Comparison of ENCODE assay signal across 14 cellular contexts in the genomic region with DNA sequence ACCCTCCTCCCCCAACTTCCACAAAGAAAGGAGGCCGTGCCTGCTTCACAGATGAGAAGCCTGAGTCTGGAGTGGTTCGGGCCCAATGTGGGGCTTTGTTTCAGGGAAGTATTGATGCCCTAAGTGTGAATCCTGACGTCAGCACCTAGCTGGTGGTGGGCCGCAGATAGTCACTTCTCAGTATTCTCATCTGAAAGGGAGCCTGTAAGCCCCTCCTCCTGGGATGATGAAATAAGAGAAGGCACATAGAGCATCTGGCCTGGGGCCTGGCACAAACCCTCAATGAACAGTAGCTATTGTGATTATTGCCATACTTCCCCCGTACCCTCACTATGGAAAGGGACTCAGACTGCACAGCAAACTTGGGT. TPM values are rescaled to one million over a fixed set of nuclear protein-coding genes. Genes with fewer than 3 reads are reported as not detected.
DNase-seq lines count a peak whose midpoint lies in the region; ATAC-seq and TF ChIP-seq lines count a peak whose summit lies in the region.
"Had no signal": no experiment of that assay in that cellular context is flagged by ENCODE, and none has a peak within 500 bp of the region (broad histone marks: within the 10 kb centered on the region; RNA-seq: fewer than 3 reads in every experiment).

No MANE protein-coding gene starts in this region.

- no peaks in the 10 kb centered on the region for H3K79me2 ChIP-seq in HCT116 (ENCODE audit: insufficient read depth, low read length)

- H3K9me3 Mint-ChIP-seq in activated naive CD4-positive, alpha-beta T cell treated with anti-CD3 and anti-CD28 coated beads, Interleukin-2, amount 10 ng/mL, durations not matched to agents 7 days and 5 days: no peaks in the 10 kb centered on the region

- no peaks in the 10 kb centered on the region for H3K9me2 ChIP-seq in HCT116 (ENCODE audit: insufficient read depth)

- intact Hi-C loops in A673 (cut with micrococcal nuclease; ENCODE audit: unreplicated experiment): no loop called here
- intact Hi-C loops in HCT116 (cut with micrococcal nuclease): no loop called here

- TF ChIP-seq CTCF in A673 (conservative IDR thresholded peaks at IDR 0.05; ENCODE audit: low read depth, low read length) (no peak), HCT116 (IDR thresholded peaks at IDR 0.05 in 2 of 3, conservative IDR thresholded peaks at IDR 0.05 in 1 of 3; ENCODE audit: borderline replicate concordance in 1 of 3, insufficient read depth in 1 of 3, low read depth in 2 of 3, low read length in 2 of 3) (no peak)

- no peak overlapping the region for H2AFZ ChIP-seq in HCT116 (ENCODE audit: low read depth, low read length, poor library complexity, severe bottlenecking)

- H3K27ac ChIP-seq in A673 (ENCODE audit: low read depth, low read length, poor library complexity, severe bottlenecking) (peak overlapping the region; percentile 76), HCT116 (ENCODE audit: low read depth, low read length) (no peak overlapping the region), iPS-20b (ENCODE audit: low read length) (no peak overlapping the region)
- H3K27ac ChIP-seq: body of pancreas, thoracic aorta had no signal

- H3K4me3 ChIP-seq in A673 (ENCODE audit: low read depth, low read length, poor library complexity, severe bottlenecking) (no peak overlapping the region), HCT116 (replicated peaks in 1 of 2; ENCODE audit: low read depth in 1 of 2, low read length in 2 of 2) (no peak overlapping the region), iPS-20b (ENCODE audit: low read length) (no peak overlapping the region)
- H3K4me3 ChIP-seq: body of pancreas, thoracic aorta had no signal

- CTCF ChIA-PET in A673 (lab: Charles Lee): interaction anchor here (0.6 to 1.6 kb wide), 3 partner anchors 25 to 292 kb away, joined by 3 to 7 read pairs (median 3); a partner anchor contains a TSS
- CTCF ChIA-PET in HCT116 (lab: Charles Lee): interaction anchor here (1.4 to 2.8 kb wide), 4 partner anchors 10 to 64 kb away, joined by 4 to 18 read pairs (median 14); a partner anchor contains a TSS
- CTCF ChIA-PET in activated naive CD4-positive, alpha-beta T cell treated with anti-CD3 and anti-CD28 coated beads, Interleukin-2, amount 10 ng/mL, durations not matched to agents 7 days and 5 days (lab: Charles Lee): interaction anchor here (1.5 kb wide), 1 partner anchor 10 kb away, joined by 6 read pairs; no protein-coding TSS in a partner anchor

- H3K27me3 Mint-ChIP-seq in activated naive CD4-positive, alpha-beta T cell treated with anti-CD3 and anti-CD28 coated beads, Interleukin-2, amount 10 ng/mL, durations not matched to agents 7 days and 5 days: peaks cover 28% of the 10 kb centered on the region

- H3K4me1 ChIP-seq in A673 (ENCODE audit: insufficient read depth, low read length, poor library complexity, severe bottlenecking) (peaks cover 66% of the 10 kb centered on the region), HCT116 (ENCODE audit: control insufficient read depth in 1 of 2, insufficient read depth in 2 of 2, low read length in 2 of 2) (peaks cover 5 to 52% of the 10 kb centered on the region in 2 experiments; a peak in 3 of 4 replicates), iPS-20b (ENCODE audit: insufficient read depth, low read length) (peaks cover 15% of the 10 kb centered on the region; the same call in 1 of the 2 replicates)

- H3K4me2 ChIP-seq in HCT116 (ENCODE audit: low read length): peak overlapping the region; percentile 35; the same call in 1 of the 2 replicates

- no peak overlapping the region for H3K27ac Mint-ChIP-seq in activated naive CD4-positive, alpha-beta T cell treated with anti-CD3 and anti-CD28 coated beads, Interleukin-2, amount 10 ng/mL, durations not matched to agents 7 days and 5 days

- H3K36me3 ChIP-seq in A673 (ENCODE audit: insufficient read depth, low read length, poor library complexity, severe bottlenecking) (peaks cover 3% of the 10 kb centered on the region), HCT116 (ENCODE audit: control insufficient read depth in 1 of 2, insufficient read depth in 2 of 2, low read length in 2 of 2) (no peaks in the 10 kb centered on the region), iPS-20b (ENCODE audit: insufficient read depth, low read depth, low read length) (no peaks in the 10 kb centered on the region)
- H3K36me3 ChIP-seq: thoracic aorta had no signal

- H3K9me3 ChIP-seq in A673 (ENCODE audit: low read depth, low read length, poor library complexity, severe bottlenecking) (no peaks in the 10 kb centered on the region), HCT116 (ENCODE audit: control insufficient read depth in 1 of 2, insufficient read depth in 1 of 2, low read depth in 1 of 2, low read length in 2 of 2) (no peaks in the 10 kb centered on the region), iPS-20b (ENCODE audit: insufficient read depth, low read depth, low read length) (no peaks in the 10 kb centered on the region)
- H3K9me3 ChIP-seq: body of pancreas, thoracic aorta had no signal

- DNase-seq in A673 (ENCODE audit: low spot score) (peak; percentile 80), HCT116 (ENCODE audit: low read depth, low spot score) (no peak), SHP77 treated with DMSO at 0.1 percent for 48 hours (lab: John Stamatoyannopoulos, UW) (peak; percentile 43)
- DNase-seq in activated naive CD4-positive, alpha-beta T cell treated with anti-CD3 and anti-CD28 coated beads, Interleukin-2, amount 10 ng/mL, durations not matched to agents 7 days and 5 days: no peak
- no peak for DNase-seq in activated CD4-positive, alpha-beta T cell treated with anti-CD3 and anti-CD28 coated beads, Interleukin-2, amount 50 U/mL, for 1 hour
- DNase-seq: AML-193; body of pancreas; DND-41; effector memory CD4-positive, alpha-beta T cell; Right ventricle myocardium superior had no signal

- TF ChIP-seq RAD21 in HCT116 (IDR thresholded peaks at IDR 0.05; ENCODE audit: low read depth): no peak

- H3K4me3 Mint-ChIP-seq in activated naive CD4-positive, alpha-beta T cell treated with anti-CD3 and anti-CD28 coated beads, Interleukin-2, amount 10 ng/mL, durations not matched to agents 7 days and 5 days: no peak overlapping the region

- no peaks in the 10 kb centered on the region for H4K20me1 ChIP-seq in HCT116 (ENCODE audit: insufficient read depth)

- no peaks in the 10 kb centered on the region for H3K27me3 ChIP-seq in A673 (replicated peaks; ENCODE audit: insufficient read depth, low read depth, low read length, poor library complexity)
- no peaks in the 10 kb centered on the region for H3K27me3 ChIP-seq in HCT116 (ENCODE audit: insufficient read depth, low read length)
- H3K27me3 ChIP-seq in iPS-20b (ENCODE audit: insufficient read depth, low read length): no peaks in the 10 kb centered on the region
- H3K27me3 ChIP-seq: body of pancreas had no signal

- no peak for ATAC-seq in HCT116
- no peak for ATAC-seq in GM18870 (IDR thresholded peaks at IDR 0.05; ENCODE audit: unreplicated experiment)
- no peak for ATAC-seq in GM21360 (IDR thresholded peaks at IDR 0.05; ENCODE audit: unreplicated experiment)
- ATAC-seq: body of pancreas had no signal

- POLR2A ChIA-PET in A673 (lab: Charles Lee; ENCODE audit: low non-redundant PET) (no interaction called here), HCT116 (lab: Charles Lee) (interaction anchor here (1.7 kb wide), 1 partner anchor 8 kb away, joined by 6 read pairs; no protein-coding TSS in a partner anchor)

- RAD21 ChIA-PET in HCT116 (lab: Charles Lee; ENCODE audit: low non-redundant PET in 1 of 2, low total read pairs in 2 of 2, uncharacterized antibody in 2 of 2, unreplicated experiment in 2 of 2): no interaction called here

- H3K9ac ChIP-seq in HCT116 (ENCODE audit: low read length) (no peak overlapping the region), iPS-20b (ENCODE audit: low read depth, low read length) (peak overlapping the region; percentile 5; the same call in 1 of the 2 replicates)

- H3K36me3 Mint-ChIP-seq in activated naive CD4-positive, alpha-beta T cell treated with anti-CD3 and anti-CD28 coated beads, Interleukin-2, amount 10 ng/mL, durations not matched to agents 7 days and 5 days: no peaks in the 10 kb centered on the region

- no TSS peak for BruUV-seq in A673 (replicated peaks; lab: Mats Ljungman, UMichigan)
- no TSS peak for BruUV-seq in HCT116 (replicated peaks; lab: Mats Ljungman, UMichigan)

- H3K4me1 Mint-ChIP-seq in activated naive CD4-positive, alpha-beta T cell treated with anti-CD3 and anti-CD28 coated beads, Interleukin-2, amount 10 ng/mL, durations not matched to agents 7 days and 5 days: no peaks in the 10 kb centered on the region

- TF ChIP-seq POLR2A in HCT116 (IDR thresholded peaks at IDR 0.05; ENCODE audit: borderline replicate concordance, extremely low read depth, insufficient read depth, insufficient read length): no peak

TF ChIP-seq in HCT116, 20 proteins besides CTCF, POLR2A, EP300 and RAD21:
- TF ChIP-seq YY1 (IDR thresholded peaks at IDR 0.05; ENCODE audit: extremely low read depth, insufficient replicate concordance, low read depth, low read length): no peak
- TF ChIP-seq SRF (IDR thresholded peaks at IDR 0.05; ENCODE audit: low read depth): no peak
- no peak for TF ChIP-seq EZH2phosphoT487 (IDR thresholded peaks at IDR 0.05; ENCODE audit: borderline replicate concordance)
- no peak for TF ChIP-seq EGR1 (IDR thresholded peaks at IDR 0.05; ENCODE audit: low read depth)
- no peak for TF ChIP-seq SIN3A (IDR thresholded peaks at IDR 0.05; ENCODE audit: low read depth)
- TF ChIP-seq ZNF274 (IDR thresholded peaks at IDR 0.05; ENCODE audit: low read depth, low read length): no peak
- no peak for TF ChIP-seq ZFX (IDR thresholded peaks at IDR 0.05)

RNA-seq across cellular contexts. Expression of a gene that starts 24.8 kb away (rescaled TPM):
- total RNA-seq in A673 (2021): 93.7 and 111 TPM in 2 replicates
- total RNA-seq in HCT116 (2021; ENCODE audit: unreplicated experiment): 15.6 TPM
- polyA plus RNA-seq in HCT116 (2012): 19.2 and 22.9 TPM in 2 replicates

Comparison
In these comparisons a context has a peak if more than half of its experiments do, and no peak if none do; other contexts are left out.
1. DNase-seq: peak in A673 (single experiment) and SHP77 treated with DMSO at 0.1 percent for 48 hours (single experiment); none in HCT116 (single experiment), activated naive CD4-positive, alpha-beta T cell treated with anti-CD3 and anti-CD28 coated beads, Interleukin-2, amount 10 ng/mL, durations not matched to agents 7 days and 5 days (single experiment) and activated CD4-positive, alpha-beta T cell treated with anti-CD3 and anti-CD28 coated beads, Interleukin-2, amount 50 U/mL, for 1 hour (single experiment).